ENCODE assay signal across 11 cellular contexts in the genomic region with DNA sequence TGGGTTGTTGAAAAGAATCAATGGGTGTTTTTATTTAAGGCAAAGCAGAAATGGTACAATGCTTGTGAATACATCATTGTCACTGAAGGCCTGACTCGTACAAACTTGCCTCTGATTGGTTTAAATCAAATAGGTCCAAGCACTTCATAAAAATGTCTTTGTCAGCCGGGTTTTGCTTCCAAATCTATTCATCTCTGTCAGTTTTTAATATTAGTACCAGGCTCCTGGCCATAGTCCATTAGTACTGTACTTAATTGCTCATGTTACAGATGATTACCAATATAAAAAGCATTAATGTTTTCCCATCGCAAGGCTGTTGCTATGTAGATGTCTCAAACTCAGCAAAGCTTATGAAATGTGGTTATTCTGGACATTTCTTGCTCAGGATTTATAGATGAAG.
A peak's percentile ranks its signal among the peaks of the same experiment; 100 is the strongest.
DNase-seq lines count a peak whose midpoint lies in the region; ATAC-seq and TF ChIP-seq lines count a peak whose summit lies in the region.
"Had no signal": no experiment of that assay in that cellular context is flagged by ENCODE, and none has a peak within 500 bp of the region (broad histone marks: within the 10 kb centered on the region; RNA-seq: fewer than 3 reads in every experiment).

No MANE protein-coding gene starts in this region.

- TF ChIP-seq CTCF in left ventricle myocardium inferior (IDR thresholded peaks at IDR 0.05; ENCODE audit: borderline replicate concordance): no peak
- TF ChIP-seq CTCF in uterus (IDR thresholded peaks at IDR 0.05): no peak
- no peak for TF ChIP-seq CTCF in endothelial cell (IDR thresholded peaks at IDR 0.05; ENCODE audit: unreplicated experiment)

- H2BK12ac ChIP-seq in mesenchymal stem cell (ENCODE audit: low read length in 2 of 2): no peak overlapping the region

- H3K27ac ChIP-seq in left ventricle myocardium inferior (replicated peaks) (peak overlapping the region; percentile 21), mesenchymal stem cell (ENCODE audit: low read length, poor library complexity, severe bottlenecking) (no peak overlapping the region), uterus (peak overlapping the region; percentile 64 to 89)
- H3K27ac ChIP-seq: PC-9 had no signal

- no peak overlapping the region for H3K4me3 Mint-ChIP-seq in activated T-helper 1 cell treated with anti-CD3 and anti-CD28 coated beads, Interleukin-12 subunit alpha, Interleukin-12 subunit beta, Interleukin-2, Interleukin-4 antibody, amounts not matched to agents 30 ng/mL and 10 ng/mL and 1 ng/mL, durations not matched to agents 14 hours and 24 hours and 36 hours
- no peak overlapping the region for H3K4me3 Mint-ChIP-seq in endothelial cell (ENCODE audit: unreplicated experiment)
- H3K4me3 Mint-ChIP-seq: T-helper 2 cell treated with Interferon-gamma antibody and Interleukin-4, amounts not matched to agents 5 μg/mL and 100 μg/mL, for 36 hours had no signal

- no peak overlapping the region for H2AK5ac ChIP-seq in mesenchymal stem cell (ENCODE audit: low read length, severe bottlenecking)

- H3K36me3 Mint-ChIP-seq in activated T-helper 1 cell treated with anti-CD3 and anti-CD28 coated beads, Interleukin-12 subunit alpha, Interleukin-12 subunit beta, Interleukin-2, Interleukin-4 antibody, amounts not matched to agents 30 ng/mL and 10 ng/mL and 1 ng/mL, durations not matched to agents 14 hours and 24 hours and 36 hours (ENCODE audit: low read depth): peaks cover 75% of the 10 kb centered on the region
- H3K36me3 Mint-ChIP-seq in endothelial cell (ENCODE audit: low read depth, unreplicated experiment): no peaks in the 10 kb centered on the region

- H3K18ac ChIP-seq in mesenchymal stem cell (ENCODE audit: low read depth in 1 of 2, low read length in 2 of 2): no peak overlapping the region

- intact Hi-C loops in left ventricle myocardium inferior (cut with micrococcal nuclease): no loop called here
- intact Hi-C loops in left ventricle myocardium superior (cut with micrococcal nuclease): no loop called here
- intact Hi-C loops in activated T-helper 1 cell treated with anti-CD3 and anti-CD28 coated beads, Interleukin-12 subunit alpha, Interleukin-12 subunit beta, Interleukin-2, Interleukin-4 antibody, amounts not matched to agents 30 ng/mL and 10 ng/mL and 1 ng/mL, durations not matched to agents 14 hours and 24 hours and 36 hours (cut with micrococcal nuclease): no loop called here
- intact Hi-C loops in uterus (cut with DNase I; ENCODE audit: low total_unique reads): no loop called here

- H4K91ac ChIP-seq in mesenchymal stem cell (ENCODE audit: low read length): no peak overlapping the region

- peaks cover 11% of the 10 kb centered on the region for H3K79me1 ChIP-seq in mesenchymal stem cell (replicated peaks; ENCODE audit: low read length, poor library complexity, severe bottlenecking)

- no peak for ATAC-seq in left ventricle myocardium superior

- no peak overlapping the region for H2BK15ac ChIP-seq in mesenchymal stem cell (ENCODE audit: low read depth, poor library complexity, severe bottlenecking)

- H3K27me3 ChIP-seq in left ventricle myocardium inferior (ENCODE audit: low read depth) (no peaks in the 10 kb centered on the region), mesenchymal stem cell (ENCODE audit: control insufficient read depth in 1 of 2, insufficient read depth in 1 of 2, low read length in 2 of 2) (no peaks in the 10 kb centered on the region), uterus (no peaks in the 10 kb centered on the region)

- no peak overlapping the region for H3K4ac ChIP-seq in mesenchymal stem cell (ENCODE audit: low read depth in 1 of 2, low read length in 2 of 2)

- no peak overlapping the region for H3K4me3 ChIP-seq in left ventricle myocardium inferior
- no peak overlapping the region for H3K4me3 ChIP-seq in mesenchymal stem cell (ENCODE audit: insufficient read depth in 1 of 2, low read depth in 1 of 2, low read length in 2 of 2)
- no peak overlapping the region for H3K4me3 ChIP-seq in uterus
- H3K4me3 ChIP-seq: PC-9 had no signal

- H3K4me1 ChIP-seq in left ventricle myocardium inferior (peaks cover 91% of the 10 kb centered on the region), mesenchymal stem cell (ENCODE audit: control insufficient read depth, insufficient read depth, low read depth, low read length) (peaks cover 10% of the 10 kb centered on the region), uterus (peaks cover 8 to 21% of the 10 kb centered on the region in 2 donors)

- H3K9me3 ChIP-seq in left ventricle myocardium inferior (replicated peaks): no peaks in the 10 kb centered on the region
- H3K9me3 ChIP-seq in mesenchymal stem cell (ENCODE audit: control insufficient read depth, low read length): no peaks in the 10 kb centered on the region
- no peaks in the 10 kb centered on the region for H3K9me3 ChIP-seq in uterus

- H3K36me3 ChIP-seq in left ventricle myocardium inferior: peaks cover 37% of the 10 kb centered on the region
- H3K36me3 ChIP-seq in mesenchymal stem cell (ENCODE audit: control insufficient read depth in 1 of 2, insufficient read depth in 2 of 2, low read depth in 1 of 2, low read length in 2 of 2): peaks cover 25 to 92% of the 10 kb centered on the region in 2 experiments
- H3K36me3 ChIP-seq in uterus: no peaks in the 10 kb centered on the region

- H3K27ac Mint-ChIP-seq in activated T-helper 1 cell treated with anti-CD3 and anti-CD28 coated beads, Interleukin-12 subunit alpha, Interleukin-12 subunit beta, Interleukin-2, Interleukin-4 antibody, amounts not matched to agents 30 ng/mL and 10 ng/mL and 1 ng/mL, durations not matched to agents 14 hours and 24 hours and 36 hours: peak overlapping the region; percentile 40
- no peak overlapping the region for H3K27ac Mint-ChIP-seq in endothelial cell (ENCODE audit: unreplicated experiment)

- no peak overlapping the region for H2AFZ ChIP-seq in mesenchymal stem cell (ENCODE audit: low read depth, low read length)
- H2AFZ ChIP-seq: PC-9 had no signal

- no peak for DNase-seq in left ventricle myocardium inferior
- DNase-seq in left ventricle myocardium superior: no peak
- DNase-seq in activated T-helper 1 cell treated with anti-CD3 and anti-CD28 coated beads, Interleukin-12 subunit alpha, Interleukin-12 subunit beta, Interleukin-2, Interleukin-4 antibody, amounts not matched to agents 30 ng/mL and 10 ng/mL and 1 ng/mL, durations not matched to agents 14 hours and 24 hours and 36 hours (ENCODE audit: low spot score): no peak
- no peak for DNase-seq in mesenchymal stem cell
- no peak for DNase-seq in uterus
- DNase-seq in NCI-H82 (lab: John Stamatoyannopoulos, UW): no peak
- no peak for DNase-seq in HK-2 (ENCODE audit: unreplicated experiment)
- no peak for DNase-seq in endothelial cell (ENCODE audit: low spot score)
- DNase-seq: NCI-H2227 treated with DMSO at 0.1 percent for 48 hours, PC-9 had no signal

- H3K14ac ChIP-seq in mesenchymal stem cell (ENCODE audit: low read length in 2 of 2): no peak overlapping the region

- H2BK120ac ChIP-seq in mesenchymal stem cell (ENCODE audit: low read depth, low read length): no peak overlapping the region

- no peak overlapping the region for H4K8ac ChIP-seq in mesenchymal stem cell (ENCODE audit: low read length)

- no peaks in the 10 kb centered on the region for H3K27me3 Mint-ChIP-seq in activated T-helper 1 cell treated with anti-CD3 and anti-CD28 coated beads, Interleukin-12 subunit alpha, Interleukin-12 subunit beta, Interleukin-2, Interleukin-4 antibody, amounts not matched to agents 30 ng/mL and 10 ng/mL and 1 ng/mL, durations not matched to agents 14 hours and 24 hours and 36 hours (ENCODE audit: insufficient read depth)
- peaks cover 2% of the 10 kb centered on the region for H3K27me3 Mint-ChIP-seq in endothelial cell (ENCODE audit: unreplicated experiment)

- TF ChIP-seq POLR2A in uterus (IDR thresholded peaks at IDR 0.05): no peak

- no peaks in the 10 kb centered on the region for H3K9me3 Mint-ChIP-seq in activated T-helper 1 cell treated with anti-CD3 and anti-CD28 coated beads, Interleukin-12 subunit alpha, Interleukin-12 subunit beta, Interleukin-2, Interleukin-4 antibody, amounts not matched to agents 30 ng/mL and 10 ng/mL and 1 ng/mL, durations not matched to agents 14 hours and 24 hours and 36 hours
- no peaks in the 10 kb centered on the region for H3K9me3 Mint-ChIP-seq in endothelial cell (ENCODE audit: unreplicated experiment)
- H3K9me3 Mint-ChIP-seq: T-helper 2 cell treated with Interferon-gamma antibody and Interleukin-4, amounts not matched to agents 5 μg/mL and 100 μg/mL, for 36 hours had no signal

- no peak overlapping the region for H2BK5ac ChIP-seq in mesenchymal stem cell (ENCODE audit: low read depth, low read length, poor library complexity, severe bottlenecking)

- no peak overlapping the region for H3K23ac ChIP-seq in mesenchymal stem cell (ENCODE audit: low read length in 2 of 2)

- peak overlapping the region; percentile 55 for H3K9ac ChIP-seq in mesenchymal stem cell (ENCODE audit: low read length)

- peaks cover 83% of the 10 kb centered on the region for H3K4me1 Mint-ChIP-seq in activated T-helper 1 cell treated with anti-CD3 and anti-CD28 coated beads, Interleukin-12 subunit alpha, Interleukin-12 subunit beta, Interleukin-2, Interleukin-4 antibody, amounts not matched to agents 30 ng/mL and 10 ng/mL and 1 ng/mL, durations not matched to agents 14 hours and 24 hours and 36 hours (ENCODE audit: low read depth)
- H3K4me1 Mint-ChIP-seq in endothelial cell (ENCODE audit: unreplicated experiment): peaks cover 5% of the 10 kb centered on the region

- H3K4me2 ChIP-seq in mesenchymal stem cell (ENCODE audit: low read length, poor library complexity, severe bottlenecking): no peak overlapping the region
- H3K4me2 ChIP-seq: PC-9 had no signal

- WGBS in mesenchymal stem cell: 88% methylated on average over 1 of the region's 3 CpGs
